In the genomic region with DNA sequence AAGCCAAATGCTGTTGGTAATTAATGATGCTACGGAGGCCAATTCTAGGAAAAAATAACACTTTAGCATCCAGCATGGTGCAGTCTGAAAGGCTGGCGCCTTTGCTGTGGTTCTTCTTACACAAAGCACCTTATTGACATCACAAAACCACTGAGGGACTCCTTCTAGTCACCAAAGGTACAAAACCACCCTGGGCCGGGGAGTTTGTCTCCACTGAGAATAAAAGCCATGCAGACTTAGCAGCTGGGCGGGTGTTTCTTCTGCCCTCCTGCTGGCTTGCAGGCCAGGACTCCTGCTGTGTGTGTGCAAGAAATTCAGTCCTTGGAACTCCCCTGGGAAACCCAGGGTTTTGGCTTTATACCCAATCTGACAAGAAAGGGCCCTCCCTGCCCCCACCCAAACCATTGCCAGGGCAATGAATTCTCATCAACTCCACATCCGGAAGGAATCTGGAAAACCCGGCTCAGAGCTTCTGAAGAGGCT, we compare ENCODE assay signal across 12 cellular contexts.
DNase-seq lines count a peak whose midpoint lies in the region; ATAC-seq and TF ChIP-seq lines count a peak whose summit lies in the region.
"Had no signal": no experiment of that assay in that cellular context is flagged by ENCODE, and none has a peak within 500 bp of the region (broad histone marks: within the 10 kb centered on the region; RNA-seq: fewer than 3 reads in every experiment).

No MANE protein-coding gene starts in this region.

- H3K4me3 Mint-ChIP-seq in activated CD4-positive, alpha-beta T cell treated with anti-CD3 and anti-CD28 coated beads, Interleukin-2, amount 10 ng/mL, durations not matched to agents 7 days and 5 days = no peak overlapping the region
- H3K4me3 Mint-ChIP-seq in activated naive CD8-positive, alpha-beta T cell treated with anti-CD3 and anti-CD28 coated beads for 36 hours = no peak overlapping the region
- H3K4me3 Mint-ChIP-seq: dendritic cell treated with granulocyte-macrophage colony-stimulating factor and Interleukin-4, amounts not matched to agents 40 ng/mL and 50 ng/mL, for 4 days had no signal

- H3K4me2 ChIP-seq in PC-9 = no peak overlapping the region
- H3K4me2 ChIP-seq: BLaER1 treated with 17β-estradiol and CSF1 and Interleukin-3, amounts not matched to agents 10 nM and 100 nM had no signal

- TF ChIP-seq CTCF in right atrium auricular region (IDR thresholded peaks at IDR 0.05) = no peak
- no peak for TF ChIP-seq CTCF in thoracic aorta (IDR thresholded peaks at IDR 0.05)
- no peak for TF ChIP-seq CTCF in PC-9 (conservative IDR thresholded peaks at IDR 0.05)

- POLR2A ChIA-PET in activated CD4-positive, alpha-beta T cell treated with anti-CD3 and anti-CD28 coated beads, Interleukin-2, amount 10 ng/mL, durations not matched to agents 7 days and 5 days (lab: Charles Lee) = no interaction called here
- POLR2A ChIA-PET in PC-9 (lab: Charles Lee; ENCODE audit: unreplicated experiment) = no interaction called here

- peaks cover 13% of the 10 kb centered on the region for H3K36me3 ChIP-seq in right atrium auricular region
- H3K36me3 ChIP-seq in thoracic aorta = no peaks in the 10 kb centered on the region
- peaks cover 17% of the 10 kb centered on the region; the same call in 1 of the 2 replicates for H3K36me3 ChIP-seq in PC-9 (ENCODE audit: low read depth)

- no peak overlapping the region for H3K4me3 ChIP-seq in right atrium auricular region
- H3K4me3 ChIP-seq in thoracic aorta = no peak overlapping the region
- H3K4me3 ChIP-seq in PC-9 = no peak overlapping the region
- H3K4me3 ChIP-seq: BLaER1 treated with 17β-estradiol and CSF1 and Interleukin-3, amounts not matched to agents 10 nM and 100 nM; skin epidermis had no signal

- no peaks in the 10 kb centered on the region for H3K9me3 Mint-ChIP-seq in activated CD4-positive, alpha-beta T cell treated with anti-CD3 and anti-CD28 coated beads, Interleukin-2, amount 10 ng/mL, durations not matched to agents 7 days and 5 days
- no peaks in the 10 kb centered on the region for H3K9me3 Mint-ChIP-seq in activated naive CD8-positive, alpha-beta T cell treated with anti-CD3 and anti-CD28 coated beads for 36 hours
- H3K9me3 Mint-ChIP-seq: dendritic cell treated with granulocyte-macrophage colony-stimulating factor and Interleukin-4, amounts not matched to agents 40 ng/mL and 50 ng/mL, for 4 days had no signal

- H3K9me2 ChIP-seq in PC-9 (ENCODE audit: insufficient read depth) = no peaks in the 10 kb centered on the region

- peaks cover 35% of the 10 kb centered on the region for H3K36me3 Mint-ChIP-seq in activated CD4-positive, alpha-beta T cell treated with anti-CD3 and anti-CD28 coated beads, Interleukin-2, amount 10 ng/mL, durations not matched to agents 7 days and 5 days (ENCODE audit: low read depth)
- peaks cover 21% of the 10 kb centered on the region for H3K36me3 Mint-ChIP-seq in activated naive CD8-positive, alpha-beta T cell treated with anti-CD3 and anti-CD28 coated beads for 36 hours

- H3K4me1 Mint-ChIP-seq in activated CD4-positive, alpha-beta T cell treated with anti-CD3 and anti-CD28 coated beads, Interleukin-2, amount 10 ng/mL, durations not matched to agents 7 days and 5 days = peaks cover 3% of the 10 kb centered on the region
- H3K4me1 Mint-ChIP-seq in activated naive CD8-positive, alpha-beta T cell treated with anti-CD3 and anti-CD28 coated beads for 36 hours = peaks cover 3% of the 10 kb centered on the region

- peaks cover 42% of the 10 kb centered on the region for H3F3A ChIP-seq in PC-9 (ENCODE audit: insufficient read depth, low read depth)

- H3K9me3 ChIP-seq in right atrium auricular region (no peaks in the 10 kb centered on the region), thoracic aorta (no peaks in the 10 kb centered on the region), PC-9 (ENCODE audit: insufficient read depth, low read depth) (no peaks in the 10 kb centered on the region)
- H3K9me3 ChIP-seq: BLaER1 treated with 17β-estradiol and CSF1 and Interleukin-3, amounts not matched to agents 10 nM and 100 nM had no signal

- CTCF ChIA-PET in activated CD4-positive, alpha-beta T cell treated with anti-CD3 and anti-CD28 coated beads, Interleukin-2, amount 10 ng/mL, durations not matched to agents 7 days and 5 days (lab: Charles Lee) = interaction anchor here (1.0 to 3.1 kb wide), 4 partner anchors 10 to 54 kb away, joined by 3 to 9 read pairs (median 6); no protein-coding TSS in a partner anchor
- CTCF ChIA-PET in PC-9 (lab: Charles Lee) = no interaction called here

- H4K20me1 ChIP-seq in PC-9 (ENCODE audit: insufficient read depth) = peaks cover 65% of the 10 kb centered on the region; the same call in 1 of the 2 replicates

- peaks cover 54% of the 10 kb centered on the region for H3K79me2 ChIP-seq in PC-9 (ENCODE audit: low read depth)

- H3K4me1 ChIP-seq in right atrium auricular region (peaks cover 0 to 45% of the 10 kb centered on the region in 2 donors), thoracic aorta (ENCODE audit: control insufficient read depth in 1 of 2, low read depth in 2 of 2) (peaks cover 8 to 28% of the 10 kb centered on the region in 2 donors), PC-9 (replicated peaks; ENCODE audit: insufficient read depth) (no peaks in the 10 kb centered on the region)

- DNase-seq in activated CD4-positive, alpha-beta T cell treated with anti-CD3 and anti-CD28 coated beads, Interleukin-2, amount 10 ng/mL, durations not matched to agents 7 days and 5 days = peak; percentile 35
- no peak for DNase-seq in activated CD4-positive, alpha-beta T cell treated with anti-CD3 and anti-CD28 coated beads, Interleukin-2, amount 50 U/mL, for 4 hours
- peak; percentile 21 for DNase-seq in activated naive CD8-positive, alpha-beta T cell treated with anti-CD3 and anti-CD28 coated beads for 36 hours
- no peak for DNase-seq in right atrium auricular region (ENCODE audit: low spot score)
- DNase-seq in thoracic aorta (ENCODE audit: low spot score) = no peak
- no peak for DNase-seq in cerebellar nuclear complex (lab: John Stamatoyannopoulos, UW)
- no peak for DNase-seq in PC-9
- no peak for DNase-seq in NAMALWA (ENCODE audit: low spot score)

- H3K27me3 ChIP-seq in right atrium auricular region = no peaks in the 10 kb centered on the region
- H3K27me3 ChIP-seq in thoracic aorta (replicated peaks; ENCODE audit: insufficient read depth) = no peaks in the 10 kb centered on the region
- no peaks in the 10 kb centered on the region for H3K27me3 ChIP-seq in PC-9 (ENCODE audit: insufficient read depth, low read depth)
- H3K27me3 ChIP-seq: BLaER1 treated with 17β-estradiol and CSF1 and Interleukin-3, amounts not matched to agents 10 nM and 100 nM had no signal

- no peak overlapping the region for H3K27ac Mint-ChIP-seq in activated CD4-positive, alpha-beta T cell treated with anti-CD3 and anti-CD28 coated beads, Interleukin-2, amount 10 ng/mL, durations not matched to agents 7 days and 5 days
- H3K27ac Mint-ChIP-seq in activated naive CD8-positive, alpha-beta T cell treated with anti-CD3 and anti-CD28 coated beads for 36 hours = peak overlapping the region; percentile 52
- H3K27ac Mint-ChIP-seq: dendritic cell treated with granulocyte-macrophage colony-stimulating factor and Interleukin-4, amounts not matched to agents 40 ng/mL and 50 ng/mL, for 4 days had no signal

- H3K27ac ChIP-seq in right atrium auricular region (peak overlapping the region; percentile 23 to 27), thoracic aorta (peak overlapping the region in 1 of 2 donors; percentile 20), PC-9 (no peak overlapping the region)
- H3K27ac ChIP-seq: BLaER1 treated with 17β-estradiol and CSF1 and Interleukin-3, amounts not matched to agents 10 nM and 100 nM had no signal

- no peak overlapping the region for H2AFZ ChIP-seq in PC-9

- intact Hi-C loops in PC-9 (cut with micrococcal nuclease; ENCODE audit: unreplicated experiment) = no loop called here

- peak; percentile 20 for ATAC-seq in thoracic aorta (ENCODE audit: insufficient number of reproducible peaks, low FRiP score, low read depth)
- ATAC-seq: HCT116 had no signal

- no peaks in the 10 kb centered on the region for H3K27me3 Mint-ChIP-seq in activated CD4-positive, alpha-beta T cell treated with anti-CD3 and anti-CD28 coated beads, Interleukin-2, amount 10 ng/mL, durations not matched to agents 7 days and 5 days
- H3K27me3 Mint-ChIP-seq in activated naive CD8-positive, alpha-beta T cell treated with anti-CD3 and anti-CD28 coated beads for 36 hours = no peaks in the 10 kb centered on the region
- H3K27me3 Mint-ChIP-seq: dendritic cell treated with granulocyte-macrophage colony-stimulating factor and Interleukin-4, amounts not matched to agents 40 ng/mL and 50 ng/mL, for 4 days had no signal

- BruUV-seq in PC-9 (replicated peaks; lab: Mats Ljungman, UMichigan) = no TSS peak

Comparison
In these comparisons a context has a peak if more than half of its experiments do, and no peak if none do; other contexts are left out.
1. DNase-seq: peak in activated CD4-positive, alpha-beta T cell treated with anti-CD3 and anti-CD28 coated beads, Interleukin-2, amount 10 ng/mL, durations not matched to agents 7 days and 5 days (single experiment) and activated naive CD8-positive, alpha-beta T cell treated with anti-CD3 and anti-CD28 coated beads for 36 hours (single experiment); none in activated CD4-positive, alpha-beta T cell treated with anti-CD3 and anti-CD28 coated beads, Interleukin-2, amount 50 U/mL, for 4 hours (0 of 2), right atrium auricular region (single experiment), thoracic aorta (single experiment), cerebellar nuclear complex (0 of 2), PC-9 (0 of 2) and NAMALWA (single experiment).